Comparison of ENCODE assay signal across 8 cellular contexts in the genomic region with DNA sequence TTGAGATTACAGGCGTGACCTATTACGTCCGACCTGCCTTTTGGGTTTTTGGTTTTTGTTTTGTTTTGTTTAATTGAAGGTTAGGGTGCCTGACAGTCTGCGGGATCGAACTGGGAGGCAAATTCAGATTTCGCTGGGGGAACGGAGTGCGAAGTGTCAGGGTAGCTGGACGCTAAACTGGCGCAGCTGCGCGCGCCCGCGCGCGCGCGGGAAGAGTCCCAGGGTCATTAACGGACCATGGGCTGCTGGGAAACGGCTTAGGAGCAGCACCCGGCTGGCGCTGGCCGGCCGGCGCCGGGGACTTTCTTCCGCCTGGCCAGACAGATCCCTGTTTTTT. TPM values are rescaled to one million over a fixed set of nuclear protein-coding genes. Genes with fewer than 3 reads are reported as not detected.
DNase-seq lines count a peak whose midpoint lies in the region; TF ChIP-seq lines count a peak whose summit lies in the region.

No MANE protein-coding gene starts in this region.

- peak overlapping the region; percentile 95 for H3K9ac ChIP-seq in HUES48 (ENCODE audit: low read depth, low read length)
- peak overlapping the region; percentile 100 for H3K9ac ChIP-seq in NT2/D1 (ENCODE audit: insufficient read length, low read depth)
- H3K9ac ChIP-seq in neuronal stem cell (ENCODE audit: low read depth, low read length, poor library complexity), result no peak overlapping the region

- H3K27ac Mint-ChIP-seq in activated naive CD4-positive, alpha-beta T cell treated with anti-CD3 and anti-CD28 coated beads, Interleukin-2, amount 50 U/mL, for 24 hours, result peak overlapping the region; percentile 100

- no peak for TF ChIP-seq CTCF in 22Rv1 (IDR thresholded peaks at IDR 0.05)
- TF ChIP-seq CTCF in GM12865 (IDR thresholded peaks at IDR 0.05; ENCODE audit: insufficient read depth, low read depth, low read length, missing control alignments), result no peak

- H3K4me1 ChIP-seq in HUES48 (ENCODE audit: control insufficient read depth, insufficient read depth, low read length) (peaks cover 7% of the 10 kb centered on the region), NT2/D1 (ENCODE audit: insufficient read depth, insufficient read length) (no peaks in the 10 kb centered on the region), neuronal stem cell (ENCODE audit: control insufficient read depth in 2 of 2, insufficient read depth in 1 of 2, low read depth in 1 of 2, low read length in 2 of 2) (peaks cover 5 to 16% of the 10 kb centered on the region in 2 donors)

- H3K4ac ChIP-seq in neuronal stem cell (ENCODE audit: low read length), result no peak overlapping the region

- H2AK5ac ChIP-seq in neuronal stem cell (ENCODE audit: low read depth, low read length), result no peak overlapping the region

- no peaks in the 10 kb centered on the region for H3K9me3 Mint-ChIP-seq in activated naive CD4-positive, alpha-beta T cell treated with anti-CD3 and anti-CD28 coated beads, Interleukin-2, amount 50 U/mL, for 24 hours

- H2BK15ac ChIP-seq in neuronal stem cell (ENCODE audit: low read length), result no peak overlapping the region

- peaks cover 8% of the 10 kb centered on the region for H3K79me1 ChIP-seq in neuronal stem cell (ENCODE audit: low read depth, low read length)

- peak overlapping the region; percentile 97 for H2BK5ac ChIP-seq in neuronal stem cell (ENCODE audit: low read length)

- no peak overlapping the region for H4K8ac ChIP-seq in neuronal stem cell (ENCODE audit: low read depth, low read length)

- H3K4me3 Mint-ChIP-seq in activated naive CD4-positive, alpha-beta T cell treated with anti-CD3 and anti-CD28 coated beads, Interleukin-2, amount 50 U/mL, for 24 hours, result peak overlapping the region; percentile 100

- peak overlapping the region; percentile 65 for H3K4me2 ChIP-seq in neuronal stem cell (ENCODE audit: insufficient read depth, low read length, poor library complexity, severe bottlenecking)

- H2BK12ac ChIP-seq in neuronal stem cell (ENCODE audit: low read length), result no peak overlapping the region

- H3K27me3 ChIP-seq in HUES48 (ENCODE audit: control insufficient read depth, insufficient read depth, low read length), result no peaks in the 10 kb centered on the region
- H3K27me3 ChIP-seq in NT2/D1 (ENCODE audit: insufficient read depth, insufficient read length), result no peaks in the 10 kb centered on the region
- H3K27me3 ChIP-seq in neuronal stem cell (ENCODE audit: control insufficient read depth in 3 of 3, insufficient read depth in 3 of 3, low read depth in 1 of 3, low read length in 3 of 3), result no peaks in the 10 kb centered on the region

- no peak overlapping the region for H2BK120ac ChIP-seq in neuronal stem cell (ENCODE audit: low read depth, low read length)

- no CpG with 5 or more reads among the region's 28 CpGs for WGBS in neuronal stem cell (ENCODE audit: extremely low coverage in 2 of 2, insufficient read length in 2 of 2, insufficient replicate concordance in 1 of 2), 2 donors

- no peak overlapping the region for H3K14ac ChIP-seq in neuronal stem cell (ENCODE audit: low read length)

- H3K18ac ChIP-seq in neuronal stem cell (ENCODE audit: low read length), result peak overlapping the region; percentile 5

- H3K4me1 Mint-ChIP-seq in activated naive CD4-positive, alpha-beta T cell treated with anti-CD3 and anti-CD28 coated beads, Interleukin-2, amount 50 U/mL, for 24 hours, result peaks cover 30% of the 10 kb centered on the region

- H3K27ac ChIP-seq in 22Rv1 (peak overlapping the region; percentile 95), HUES48 (ENCODE audit: low read depth, low read length) (peak overlapping the region; percentile 98), neuronal stem cell (replicated peaks; ENCODE audit: low read length) (peak overlapping the region; percentile 66)

- no peaks in the 10 kb centered on the region for H3K27me3 Mint-ChIP-seq in activated naive CD4-positive, alpha-beta T cell treated with anti-CD3 and anti-CD28 coated beads, Interleukin-2, amount 50 U/mL, for 24 hours

- DNase-seq in GM12865 (ENCODE audit: low read depth) (peak; percentile 94), NT2/D1 (ENCODE audit: low read depth, low spot score) (peak; percentile 60), germinal center (ENCODE audit: low spot score) (peak; percentile 75), neuronal stem cell (ENCODE audit: low spot score) (no peak), ureter (ENCODE audit: low spot score) (peak; percentile 89)

- peak overlapping the region; percentile 77 for H2AFZ ChIP-seq in neuronal stem cell (ENCODE audit: low read length)

- H4K91ac ChIP-seq in neuronal stem cell (ENCODE audit: low read depth, low read length, poor library complexity), result no peak overlapping the region

- H3K36me3 ChIP-seq in HUES48 (ENCODE audit: control insufficient read depth, insufficient read depth, low read length), result peaks cover 38% of the 10 kb centered on the region
- peaks cover 44% of the 10 kb centered on the region for H3K36me3 ChIP-seq in NT2/D1 (ENCODE audit: insufficient read depth, insufficient read length, low read length)
- peaks cover 24 to 43% of the 10 kb centered on the region in 2 donors for H3K36me3 ChIP-seq in neuronal stem cell (replicated peaks in 1 of 2; ENCODE audit: control insufficient read depth in 2 of 2, insufficient read depth in 2 of 2, low read length in 2 of 2)

- H3K36me3 Mint-ChIP-seq in activated naive CD4-positive, alpha-beta T cell treated with anti-CD3 and anti-CD28 coated beads, Interleukin-2, amount 50 U/mL, for 24 hours, result peaks cover 32% of the 10 kb centered on the region

- H3K4me3 ChIP-seq in GM12865 (ENCODE audit: low read depth, low read length) (peak overlapping the region; percentile 76), HUES48 (ENCODE audit: low read depth, low read length) (peak overlapping the region; percentile 91), NT2/D1 (ENCODE audit: insufficient read length, low read depth) (peak overlapping the region; percentile 95), neuronal stem cell (ENCODE audit: low read length in 2 of 2) (peak overlapping the region; percentile 24 to 92)

- no peaks in the 10 kb centered on the region for H3K9me3 ChIP-seq in HUES48 (ENCODE audit: control insufficient read depth, insufficient read depth, low read length)
- no peaks in the 10 kb centered on the region for H3K9me3 ChIP-seq in NT2/D1 (ENCODE audit: insufficient read depth, low read length)
- peaks cover 0 to 3% of the 10 kb centered on the region in 2 donors for H3K9me3 ChIP-seq in neuronal stem cell (replicated peaks in 1 of 2; ENCODE audit: control insufficient read depth in 2 of 2, insufficient read depth in 1 of 2, low read depth in 1 of 2, low read length in 2 of 2)

- H3K23ac ChIP-seq in neuronal stem cell (ENCODE audit: low read depth, low read length, poor library complexity), result peak overlapping the region; percentile 90

RNA-seq across cellular contexts. Expression of gene HSPA1B, which starts 6.8 kb away (rescaled TPM):
- 25.9 TPM for polyA plus RNA-seq in neuronal stem cell (2013, experiment 1 of 2)
- 25.2 TPM for polyA plus RNA-seq in neuronal stem cell (2013, experiment 2 of 2)
- total RNA-seq in ureter, result 163 TPM

RNA-seq across cellular contexts. Expression of gene HSPA1A, which starts 19.0 kb away (rescaled TPM):
- 70.8 TPM for polyA plus RNA-seq in neuronal stem cell (2013, experiment 1 of 2)
- polyA plus RNA-seq in neuronal stem cell (2013, experiment 2 of 2), result 71.3 TPM
- total RNA-seq in ureter, result 191 TPM

RNA-seq across cellular contexts. Expression of gene HSPA1L, which starts 19.3 kb away (rescaled TPM):
- polyA plus RNA-seq in neuronal stem cell (2013, experiment 1 of 2), result 1.2 TPM
- polyA plus RNA-seq in neuronal stem cell (2013, experiment 2 of 2), result 1.1 TPM
- total RNA-seq in ureter, result 1.7 TPM

RNA-seq across cellular contexts. Expression of gene LSM2, which starts 27.6 kb away (rescaled TPM):
- polyA plus RNA-seq in neuronal stem cell (2013, experiment 1 of 2), result 235 TPM
- polyA plus RNA-seq in neuronal stem cell (2013, experiment 2 of 2), result 233 TPM
- 35.6 TPM for total RNA-seq in ureter

RNA-seq across cellular contexts. Expression of gene NEU1, which starts 28.3 kb away (rescaled TPM):
- 34.6 TPM for polyA plus RNA-seq in neuronal stem cell (2013, experiment 1 of 2)
- polyA plus RNA-seq in neuronal stem cell (2013, experiment 2 of 2), result 36.0 TPM
- total RNA-seq in ureter, result 29.2 TPM
